ENCODE assay signal across 8 cellular contexts in the genomic region with DNA sequence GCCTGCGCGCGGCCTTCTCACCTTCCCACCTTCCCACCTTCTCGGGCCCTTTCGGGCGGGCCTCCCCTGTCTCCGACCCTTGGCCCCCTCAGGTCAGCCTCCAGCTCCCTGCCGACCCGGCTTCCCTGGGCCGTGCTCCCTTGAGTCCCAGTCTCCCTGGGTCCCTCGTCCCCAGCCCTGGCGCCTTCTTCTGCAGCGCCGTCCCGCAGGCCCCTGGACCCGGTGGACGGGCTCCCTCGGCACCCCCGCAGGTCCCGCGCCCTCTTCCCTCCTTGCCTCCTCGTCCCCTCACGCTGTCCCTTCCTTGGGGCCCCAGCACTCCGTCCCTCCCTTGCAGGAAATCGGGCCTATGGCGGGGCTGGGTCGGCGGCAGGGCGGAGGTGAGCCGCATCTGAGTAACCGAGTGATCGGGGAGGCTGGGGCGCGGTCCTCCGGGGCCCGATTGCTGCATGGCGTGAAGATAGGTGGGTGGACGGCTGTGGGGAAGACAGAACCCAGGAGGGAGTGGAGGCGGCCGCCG. TPM values are rescaled to one million over a fixed set of nuclear protein-coding genes. Genes with fewer than 3 reads are reported as not detected.
DNase-seq lines count a peak whose midpoint lies in the region; ATAC-seq and TF ChIP-seq lines count a peak whose summit lies in the region.

No MANE protein-coding gene starts in this region.

- H3K27ac ChIP-seq in lower lobe of right lung (peak overlapping the region; percentile 95), suprapubic skin (peak overlapping the region; percentile 93)

- H3K36me3 ChIP-seq in lower lobe of right lung (peaks cover 13% of the 10 kb centered on the region), suprapubic skin (peaks cover 9% of the 10 kb centered on the region)

- peak overlapping the region; percentile 70 for H3K4me3 ChIP-seq in GM12875 (ENCODE audit: low read depth, low read length)
- peak overlapping the region; percentile 96 for H3K4me3 ChIP-seq in choroid plexus epithelial cell (ENCODE audit: low read depth, low read length)
- peak overlapping the region; percentile 100 for H3K4me3 ChIP-seq in lower lobe of right lung
- peak overlapping the region; percentile 63 for H3K4me3 ChIP-seq in suprapubic skin

- TF ChIP-seq EP300 in suprapubic skin (IDR thresholded peaks at IDR 0.05) = no peak

- ATAC-seq in HG02852 (IDR thresholded peaks at IDR 0.05; ENCODE audit: unreplicated experiment) (peak; percentile 7), lower lobe of right lung (peak; percentile 34 to 38)

- intact Hi-C loops in lower lobe of right lung (cut with DNase I) = no loop called here

- 1% methylated on average over 30 of the region's 41 CpGs for WGBS in suprapubic skin

- peak in 3 of 5 experiments; percentile 36 to 54 (median 45) for DNase-seq in T-helper 2 cell
- no peak for DNase-seq in choroid plexus epithelial cell (ENCODE audit: low read depth)
- no peak for DNase-seq in lower lobe of right lung
- DNase-seq in suprapubic skin (ENCODE audit: low spot score in 2 of 2) = no peak
- DNase-seq in SW 1271 (lab: John Stamatoyannopoulos, UW) = no peak
- no peak for DNase-seq in globus pallidus (ENCODE audit: low spot score)

- no peak for TF ChIP-seq POLR2A in suprapubic skin (IDR thresholded peaks at IDR 0.05)

- no peak for TF ChIP-seq CTCF in GM12875 (IDR thresholded peaks at IDR 0.05; ENCODE audit: borderline replicate concordance, insufficient read depth, low read depth, low read length)
- TF ChIP-seq CTCF in choroid plexus epithelial cell (conservative IDR thresholded peaks at IDR 0.05; ENCODE audit: low read depth, low read length) = no peak
- no peak for TF ChIP-seq CTCF in lower lobe of right lung (IDR thresholded peaks at IDR 0.05)
- TF ChIP-seq CTCF in suprapubic skin (IDR thresholded peaks at IDR 0.05) = no peak

- no peaks in the 10 kb centered on the region for H3K9me3 ChIP-seq in lower lobe of right lung
- H3K9me3 ChIP-seq in suprapubic skin = no peaks in the 10 kb centered on the region

- H3K4me1 ChIP-seq in lower lobe of right lung = peaks cover 56% of the 10 kb centered on the region
- H3K4me1 ChIP-seq in suprapubic skin = peaks cover 59% of the 10 kb centered on the region

- no peaks in the 10 kb centered on the region for H3K27me3 ChIP-seq in lower lobe of right lung (ENCODE audit: low read depth)
- no peaks in the 10 kb centered on the region for H3K27me3 ChIP-seq in suprapubic skin

RNA-seq across cellular contexts. Expression of gene ARPC5L, which starts 7.6 kb away (rescaled TPM):
- 33.2 TPM for total RNA-seq in lower lobe of right lung
- 10 to 100 TPM; 16.9 to 52.4 (median 33.0) TPM for total RNA-seq in suprapubic skin

RNA-seq across cellular contexts. Expression of gene RPL35, which starts 7.8 kb away (rescaled TPM):
- total RNA-seq in lower lobe of right lung (812 TPM), suprapubic skin (1,000 to 10,000 TPM; 1,001 to 2,050 (median 1,799) TPM)

RNA-seq across cellular contexts. Expression of gene WDR38, which starts 16.3 kb away (rescaled TPM):
- total RNA-seq in lower lobe of right lung (6.6 TPM), suprapubic skin (not detected)

Comparison
In these comparisons a context has a peak if more than half of its experiments do, and no peak if none do; other contexts are left out.
1. DNase-seq: peak in T-helper 2 cell (3 of 5); none in choroid plexus epithelial cell (single experiment), lower lobe of right lung (single experiment), suprapubic skin (0 of 2), SW 1271 (0 of 2) and globus pallidus (single experiment).
2. Peak in every context shown above with its lines, with median percentiles within 50 percentile points of each other: H3K4me3 ChIP-seq.